ENCODE assay signal across 22 cellular contexts in the genomic region with DNA sequence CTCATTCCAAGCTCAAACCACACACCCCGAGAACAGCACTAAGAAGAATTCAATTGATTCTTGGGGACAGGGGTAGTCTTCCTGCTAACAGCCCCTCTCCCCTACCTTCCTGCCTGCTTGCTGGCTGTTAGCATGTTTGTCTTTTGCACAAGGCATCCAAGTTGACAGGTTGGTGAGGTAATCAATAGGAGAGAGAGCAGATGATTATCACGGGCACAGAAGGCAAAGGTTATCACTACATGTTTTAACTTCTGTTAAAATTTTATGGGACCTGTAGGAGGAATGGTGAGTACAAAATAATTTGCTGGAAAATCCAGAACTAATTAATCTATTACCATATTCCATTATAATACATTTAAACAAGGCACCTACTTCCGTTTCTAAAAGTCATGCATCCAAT.
"Had no signal": no experiment of that assay in that cellular context is flagged by ENCODE, and none has a peak within 500 bp of the region (broad histone marks: within the 10 kb centered on the region; RNA-seq: fewer than 3 reads in every experiment).

No MANE protein-coding gene starts in this region.

- H3K9me3 ChIP-seq: MG63, SJSA1 had no signal

- H3K27ac ChIP-seq: HL-60, KMS-11, SJSA1, SK-N-MC had no signal

- ATAC-seq: K562 had no signal

- DNase-seq: MG63, NCI-H1092, NCI-H1436, NCI-H187, NCI-H2029, NCI-H2081 treated with DMSO at 0.1 percent for 48 hours, NCI-H2171, NCI-H226, NCI-H446, NCI-H510A, NCI-H524 treated with DMSO at 0.1 percent for 48 hours, NCI-H69, NCI-H774, Right ventricle myocardium superior, RPMI8226, SIG-M5 had no signal

- H3K4me1 ChIP-seq: SJSA1 had no signal

- H3K9ac ChIP-seq: KMS-11 had no signal

- H3K27me3 Mint-ChIP-seq: IgD-negative memory B cell had no signal

- H3K27ac Mint-ChIP-seq: IgD-negative memory B cell had no signal

- H3K36me3 ChIP-seq: MG63, SJSA1 had no signal

- H3K4me3 Mint-ChIP-seq: IgD-negative memory B cell had no signal

- H3K4me3 ChIP-seq: K562, MG63, SJSA1, SK-N-MC had no signal

- H3K4me2 ChIP-seq: KMS-11 had no signal

- H3K27me3 ChIP-seq: MG63, SJSA1 had no signal

- H3K4me1 Mint-ChIP-seq: IgD-negative memory B cell had no signal
